ENCODE assay signal across 9 cellular contexts in the genomic region with DNA sequence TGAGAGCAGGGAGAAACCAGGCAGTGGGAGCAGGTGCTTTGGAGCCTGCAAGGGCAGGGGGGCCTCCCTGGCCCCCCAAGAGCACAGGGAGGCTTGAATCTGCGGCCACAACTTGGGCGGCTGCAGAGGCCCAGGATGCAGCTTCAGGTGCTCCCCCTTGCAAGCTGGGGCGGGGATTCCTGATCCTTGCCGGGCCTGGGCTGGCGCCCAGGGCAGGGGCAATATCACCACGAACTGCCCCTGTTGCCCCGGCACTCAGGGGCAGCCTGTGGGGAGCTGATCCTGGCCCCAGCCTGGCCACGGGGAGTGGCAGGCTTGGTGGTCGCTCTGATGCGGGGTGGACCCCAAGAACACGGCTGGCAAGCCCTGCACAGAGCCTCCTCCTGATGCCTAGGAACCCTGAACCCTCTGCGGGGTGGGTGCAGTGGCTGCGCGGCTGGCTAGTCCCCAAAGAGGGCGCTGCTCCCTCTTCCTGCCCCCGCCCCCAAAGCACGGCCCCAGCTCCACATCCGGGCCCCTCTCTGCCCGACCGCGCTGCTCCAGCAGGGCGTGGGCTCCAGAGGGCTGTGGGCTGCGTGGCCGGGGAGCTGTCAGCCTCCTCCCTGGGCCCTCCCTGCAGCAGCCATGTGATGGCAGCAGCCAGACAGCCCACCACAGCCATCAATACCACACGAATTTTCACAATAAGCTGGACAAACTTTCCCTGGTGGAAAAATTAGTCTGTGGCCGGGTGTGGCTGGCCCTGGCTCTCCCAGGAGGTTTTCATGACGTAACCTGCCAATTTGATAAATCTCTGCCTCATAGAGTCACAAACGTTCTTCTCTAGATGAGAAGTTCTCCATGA. TPM values are rescaled to one million over a fixed set of nuclear protein-coding genes. Genes with fewer than 3 reads are reported as not detected.
A peak's percentile ranks its signal among the peaks of the same experiment; 100 is the strongest.
DNase-seq lines count a peak whose midpoint lies in the region; ATAC-seq, FAIRE-seq and TF ChIP-seq lines count a peak whose summit lies in the region.
"Had no signal": no experiment of that assay in that cellular context is flagged by ENCODE, and none has a peak within 500 bp of the region (broad histone marks: within the 10 kb centered on the region; RNA-seq: fewer than 3 reads in every experiment).

No MANE protein-coding gene starts in this region.

- H3K9ac ChIP-seq in Loucy (ENCODE audit: low read depth, low read length, poor library complexity, severe bottlenecking) (peak overlapping the region; percentile 4), keratinocyte (ENCODE audit: control insufficient read depth, extremely low read depth, insufficient read depth, low read length) (no peak overlapping the region)

- no peak for FAIRE-seq in keratinocyte (lab: Jason Lieb, UNC)
- FAIRE-seq: endometrium had no signal

- peaks cover 4 to 18% of the 10 kb centered on the region in 2 donors for H3K4me1 Mint-ChIP-seq in stimulated activated naive B cell treated with anti-CD40 and anti-IgM and Interleukin-4, amounts not matched to agents 10 μg/mL and 1 μg/mL and 100 μg/mL, for 72 hours

- CTCF ChIA-PET in GM10248 (lab: Yijun Ruan, JAX), result interaction anchor here (0.7 to 3.4 kb wide), 14 partner anchors 10 to 312 kb away, joined by 3 to 18 read pairs (median 5); partner anchors contain the start of gene GPR108

- H3K4me1 ChIP-seq in Loucy (ENCODE audit: insufficient read depth, low read length, poor library complexity, severe bottlenecking), result peaks cover 4% of the 10 kb centered on the region
- H3K4me1 ChIP-seq in keratinocyte (ENCODE audit: control insufficient read depth, extremely low read depth, insufficient read depth, low read length), result no peaks in the 10 kb centered on the region

- H3K36me3 ChIP-seq in Loucy (ENCODE audit: insufficient read depth, low read length) (no peaks in the 10 kb centered on the region), keratinocyte (ENCODE audit: control insufficient read depth in 2 of 2, extremely low read depth in 1 of 2, insufficient read depth in 2 of 2, low read length in 2 of 2) (no peaks in the 10 kb centered on the region)

- H3K9me3 ChIP-seq in Loucy (ENCODE audit: insufficient read depth, low read depth, low read length) (no peaks in the 10 kb centered on the region), keratinocyte (ENCODE audit: control insufficient read depth, low read depth, low read length) (no peaks in the 10 kb centered on the region)

- no peaks in the 10 kb centered on the region for H3K36me3 Mint-ChIP-seq in stimulated activated naive B cell treated with anti-CD40 and anti-IgM and Interleukin-4, amounts not matched to agents 10 μg/mL and 1 μg/mL and 100 μg/mL, for 72 hours

- peak overlapping the region; percentile 5 to 65 for H3K4me3 Mint-ChIP-seq in stimulated activated naive B cell treated with anti-CD40 and anti-IgM and Interleukin-4, amounts not matched to agents 10 μg/mL and 1 μg/mL and 100 μg/mL, for 72 hours

- no peaks in the 10 kb centered on the region for H4K20me1 ChIP-seq in Loucy (ENCODE audit: insufficient read depth, low read length, poor library complexity, severe bottlenecking)
- H4K20me1 ChIP-seq in keratinocyte (ENCODE audit: control insufficient read depth, extremely low read depth, insufficient read depth, low read length), result no peaks in the 10 kb centered on the region

- H3K27me3 ChIP-seq in Loucy (ENCODE audit: insufficient read depth, low read length, poor library complexity, severe bottlenecking), result no peaks in the 10 kb centered on the region
- no peaks in the 10 kb centered on the region for H3K27me3 ChIP-seq in keratinocyte (ENCODE audit: control insufficient read depth, extremely low read depth, insufficient read depth, low read length)

- peaks cover 4 to 20% of the 10 kb centered on the region in 2 donors for H3K27me3 Mint-ChIP-seq in stimulated activated naive B cell treated with anti-CD40 and anti-IgM and Interleukin-4, amounts not matched to agents 10 μg/mL and 1 μg/mL and 100 μg/mL, for 72 hours

- H3K27ac Mint-ChIP-seq in stimulated activated naive B cell treated with anti-CD40 and anti-IgM and Interleukin-4, amounts not matched to agents 10 μg/mL and 1 μg/mL and 100 μg/mL, for 72 hours, result no peak overlapping the region

- H2AFZ ChIP-seq in Loucy (ENCODE audit: low read length) (peak overlapping the region; percentile 65; the same call in 1 of the 2 replicates), keratinocyte (ENCODE audit: control insufficient read depth, low read length) (peak overlapping the region; percentile 49)

- H3K79me2 ChIP-seq in Loucy (ENCODE audit: insufficient read depth, low read length), result no peaks in the 10 kb centered on the region
- H3K79me2 ChIP-seq in keratinocyte (ENCODE audit: control insufficient read depth, insufficient read depth, low read length), result no peaks in the 10 kb centered on the region

- peak; percentile 94 to 96 for ATAC-seq in stimulated activated naive B cell treated with anti-CD40 and anti-IgM and Interleukin-4, amounts not matched to agents 10 μg/mL and 1 μg/mL and 100 μg/mL, for 72 hours (replicated peaks)
- ATAC-seq in HG02798 (IDR thresholded peaks at IDR 0.05; ENCODE audit: poor library complexity, unreplicated experiment), result no peak

- TF ChIP-seq CTCF in GM10248 (IDR thresholded peaks at IDR 0.05; ENCODE audit: control extremely low read depth, extremely low read depth, low read depth, missing control alignments) (peak; percentile 40), Loucy (conservative IDR thresholded peaks at IDR 0.05; ENCODE audit: low read length) (peak; percentile 50), keratinocyte (optimal IDR thresholded peaks at IDR 0.05 in 1 of 3, IDR thresholded peaks at IDR 0.05 in 1 of 3, conservative IDR thresholded peaks at IDR 0.05 in 1 of 3; ENCODE audit: extremely low read depth in 1 of 3, insufficient read depth in 2 of 3, low read length in 3 of 3) (peak; percentile 15 to 44 (median 26))

- H3K4me3 ChIP-seq in Loucy (ENCODE audit: low read length, poor library complexity, severe bottlenecking) (no peak overlapping the region), keratinocyte (ENCODE audit: control insufficient read depth in 2 of 3, extremely low read depth in 1 of 3, insufficient read depth in 2 of 3, low read depth in 1 of 3, low read length in 3 of 3) (no peak overlapping the region)

- H3K9me2 ChIP-seq in Loucy (replicated peaks; ENCODE audit: low read depth, low read length), result no peaks in the 10 kb centered on the region

- H3F3A ChIP-seq in Loucy (ENCODE audit: low read depth), result no peaks in the 10 kb centered on the region

- H3K4me2 ChIP-seq in Loucy (ENCODE audit: low read depth, low read length, poor library complexity, severe bottlenecking) (peak overlapping the region; percentile 23), keratinocyte (ENCODE audit: control insufficient read depth, extremely low read depth, insufficient read depth, low read depth, low read length) (peak overlapping the region; percentile 41)

- DNase-seq in GM10248 (ENCODE audit: extremely low spot score) (peak; percentile 86), keratinocyte (ENCODE audit: low read depth, low spot score) (no peak), dedifferentiated amniotic fluid mesenchymal stem cell (ENCODE audit: extremely low spot score) (no peak), NCI-H1105 treated with DMSO at 0.1 percent for 48 hours (lab: John Stamatoyannopoulos, UW) (no peak)
- DNase-seq in activated CD8-positive, alpha-beta memory T cell treated with anti-CD3 and anti-CD28 coated beads, Interleukin-2, amount 50 U/mL, for 4 hours, result peak; percentile 60
- peak; percentile 68 for DNase-seq in stimulated activated naive B cell treated with anti-CD40 and anti-IgM and Interleukin-4, amounts not matched to agents 10 μg/mL and 1 μg/mL and 100 μg/mL, for 72 hours

- POLR2A ChIA-PET in GM10248 (lab: Yijun Ruan, JAX), result interaction anchor here (0.6 to 4.7 kb wide), 7 partner anchors 9 to 833 kb away, joined by 3 to 37 read pairs (median 4); partner anchors contain the start of gene TNFSF9

- peaks cover 0 to 4% of the 10 kb centered on the region in 2 donors for H3K9me3 Mint-ChIP-seq in stimulated activated naive B cell treated with anti-CD40 and anti-IgM and Interleukin-4, amounts not matched to agents 10 μg/mL and 1 μg/mL and 100 μg/mL, for 72 hours

- no peaks in the 10 kb centered on the region for H3K9me1 ChIP-seq in keratinocyte (ENCODE audit: control insufficient read depth, extremely low read depth, insufficient read depth, low read length)

- no peak overlapping the region for H3K27ac ChIP-seq in keratinocyte (ENCODE audit: control insufficient read depth, insufficient read depth, low read length)

- dilution Hi-C loops in keratinocyte (cut with MboI; ENCODE audit: extremely low pct_ligation_motif_present, low sequenced_read_pairs), result no loop called here

RNA-seq across cellular contexts. Expression of gene TNFSF9, which starts 21.0 kb away (rescaled TPM):
- polyA plus RNA-seq in keratinocyte, result 11.1 to 12.8 TPM (median 12.3 TPM) in 3 replicates
- 5.9 TPM for polyA plus RNA-seq in keratinocyte (2011; ENCODE audit: low read depth)
- 7.6 and 8.5 TPM in 2 replicates for polyA plus RNA-seq in keratinocyte (2011; cell fraction: cytosol; rRNA removed)
- 20.4 and 25.8 TPM in 2 replicates for polyA plus RNA-seq in keratinocyte (2011; cell fraction: nucleus; rRNA removed)
- polyA plus RNA-seq in keratinocyte (2012; ENCODE audit: low replicate concordance), result 19.1 and 22.5 TPM in 2 replicates
- 4.0 to 11.9 TPM (median 4.3 TPM) in 3 replicates for polyA minus RNA-seq in keratinocyte
- 15.5 TPM for polyA minus RNA-seq in keratinocyte (2011; cell fraction: cytosol; rRNA and poly(A)+ RNA removed)
- 13.7 and 13.8 TPM in 2 replicates for polyA minus RNA-seq in keratinocyte (2011; cell fraction: nucleus; rRNA and poly(A)+ RNA removed)

RNA-seq across cellular contexts. Expression of gene CD70, which starts 39.1 kb away (rescaled TPM):
- polyA plus RNA-seq in keratinocyte, result 0.22 to 0.53 TPM (median 0.30 TPM) in 3 replicates
- not detected for polyA plus RNA-seq in keratinocyte (2011; ENCODE audit: low read depth)
- 0.12 and 0.31 TPM in 2 replicates for polyA plus RNA-seq in keratinocyte (2011; cell fraction: cytosol; rRNA removed)
- polyA plus RNA-seq in keratinocyte (2011; cell fraction: nucleus; rRNA removed), result 0.18 and 0.28 TPM in 2 replicates
- 0.20 and 0.34 TPM in 2 replicates for polyA plus RNA-seq in keratinocyte (2012; ENCODE audit: low replicate concordance)
- polyA minus RNA-seq in keratinocyte, result not detected in 3 replicates
- polyA minus RNA-seq in keratinocyte (2011; cell fraction: cytosol; rRNA and poly(A)+ RNA removed), result not detected
- not detected in 2 replicates for polyA minus RNA-seq in keratinocyte (2011; cell fraction: nucleus; rRNA and poly(A)+ RNA removed)

RNA-seq across cellular contexts. Expression of gene TUBB4A, which starts 49.7 kb away (rescaled TPM):
- not detected in 3 replicates for polyA plus RNA-seq in keratinocyte
- polyA plus RNA-seq in keratinocyte (2011; ENCODE audit: low read depth), result not detected
- polyA plus RNA-seq in keratinocyte (2011; cell fraction: cytosol; rRNA removed), result not detected in 2 replicates
- polyA plus RNA-seq in keratinocyte (2011; cell fraction: nucleus; rRNA removed), result not detected in 2 replicates
- not detected in 2 replicates for polyA plus RNA-seq in keratinocyte (2012; ENCODE audit: low replicate concordance)
- polyA minus RNA-seq in keratinocyte, result not detected in 3 replicates
- polyA minus RNA-seq in keratinocyte (2011; cell fraction: cytosol; rRNA and poly(A)+ RNA removed), result not detected
- polyA minus RNA-seq in keratinocyte (2011; cell fraction: nucleus; rRNA and poly(A)+ RNA removed), result not detected in 2 replicates

Comparison
In these comparisons a context has a peak if more than half of its experiments do, and no peak if none do; other contexts are left out.
1. DNase-seq: peak in GM10248 (single experiment), activated CD8-positive, alpha-beta memory T cell treated with anti-CD3 and anti-CD28 coated beads, Interleukin-2, amount 50 U/mL, for 4 hours (single experiment) and stimulated activated naive B cell treated with anti-CD40 and anti-IgM and Interleukin-4, amounts not matched to agents 10 μg/mL and 1 μg/mL and 100 μg/mL, for 72 hours (single experiment); none in keratinocyte (single experiment), dedifferentiated amniotic fluid mesenchymal stem cell (single experiment) and NCI-H1105 treated with DMSO at 0.1 percent for 48 hours (single experiment).
2. Peak in every context shown above with its lines, with median percentiles within 50 percentile points of each other: CTCF ChIP-seq.